In the genomic region with DNA sequence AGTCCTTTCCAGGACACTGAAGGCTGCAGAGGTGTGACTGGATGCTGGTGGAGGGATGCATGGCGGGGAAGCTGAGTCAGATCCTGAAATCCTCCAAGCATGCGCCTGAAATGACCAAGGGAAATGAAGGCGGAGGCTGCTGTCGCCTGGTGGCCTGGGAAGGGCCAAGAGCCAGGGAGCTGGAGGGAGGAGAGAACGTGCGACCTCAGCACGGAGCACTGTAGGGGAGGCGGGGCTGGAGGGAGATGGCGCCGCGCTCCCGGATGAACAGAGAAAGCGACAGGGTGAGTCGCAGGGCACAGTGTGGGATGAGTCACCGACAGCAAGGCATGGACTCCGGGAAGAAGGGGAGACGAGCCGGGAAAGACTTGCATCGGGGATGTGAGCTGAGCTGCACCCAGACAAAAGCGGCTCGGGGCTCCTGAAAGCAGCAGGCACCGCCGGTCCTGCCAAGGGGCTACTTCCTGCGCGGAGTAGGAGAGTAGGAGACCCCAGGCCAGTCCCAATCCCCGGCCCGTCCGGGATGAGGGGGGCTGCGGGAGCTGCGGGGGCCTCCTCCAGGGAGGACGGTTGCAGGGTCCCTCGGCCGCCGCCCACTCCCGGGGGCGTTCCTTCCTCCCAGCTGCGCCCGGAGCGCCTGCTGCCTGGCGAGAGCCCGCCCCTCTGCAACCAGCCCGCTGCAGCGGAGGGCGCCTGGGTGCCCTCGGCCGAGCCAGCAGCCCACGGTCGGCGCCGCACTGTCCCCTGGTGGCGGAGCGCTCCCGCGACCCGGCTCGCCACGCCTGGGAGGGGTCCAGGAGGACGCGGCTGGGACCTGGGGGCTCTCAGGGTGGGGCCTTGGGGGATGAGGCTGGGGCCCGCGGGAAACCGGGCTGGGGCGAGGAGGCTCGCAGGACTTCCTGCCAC, we compare ENCODE assay signal across 8 cellular contexts. TPM values are rescaled to one million over a fixed set of nuclear protein-coding genes. Genes with fewer than 3 reads are reported as not detected.
DNase-seq lines count a peak whose midpoint lies in the region; ATAC-seq and TF ChIP-seq lines count a peak whose summit lies in the region.

No MANE protein-coding gene starts in this region.

- peak overlapping the region; percentile 81 for H3K4me3 Mint-ChIP-seq in chondrocyte (ENCODE audit: unreplicated experiment)

- no peaks in the 10 kb centered on the region for H3K27me3 Mint-ChIP-seq in chondrocyte (ENCODE audit: low read depth)

- peak; percentile 32 for ATAC-seq in GM18870 (IDR thresholded peaks at IDR 0.05; ENCODE audit: unreplicated experiment)
- ATAC-seq in HG03159 (IDR thresholded peaks at IDR 0.05; ENCODE audit: unreplicated experiment): peak; percentile 66
- peak; percentile 77 to 81 for ATAC-seq in activated CD4-positive, CD25-positive, alpha-beta regulatory T cell treated with anti-CD3 and anti-CD28 coated beads, Interleukin-2, amount 50 U/mL, for 24 hours

- H3K4me1 Mint-ChIP-seq in chondrocyte (ENCODE audit: low read depth): peaks cover 34% of the 10 kb centered on the region

- H3K36me3 Mint-ChIP-seq in chondrocyte (ENCODE audit: low read depth): no peaks in the 10 kb centered on the region

- peak overlapping the region; percentile 99 for H3K27ac Mint-ChIP-seq in chondrocyte (ENCODE audit: unreplicated experiment)

- TF ChIP-seq CTCF in chondrocyte (IDR thresholded peaks at IDR 0.05): peak; percentile 93

- DNase-seq in AG08396 (ENCODE audit: low spot score) (peak; percentile 86), NCI-H2227 treated with DMSO at 0.1 percent for 48 hours (lab: John Stamatoyannopoulos, UW) (peak; percentile 90), chondrocyte (ENCODE audit: low spot score) (peak; percentile 96), kidney tubule cell (ENCODE audit: low spot score) (peak; percentile 99)
- DNase-seq in stimulated activated CD4-positive, alpha-beta T cell treated with anti-CD3 and anti-CD28 coated beads, Interleukin-15, amount 100 ng/mL, for 48 hours (ENCODE audit: low read depth in 2 of 2): peak; percentile 70 to 75

- no peaks in the 10 kb centered on the region for H3K9me3 Mint-ChIP-seq in chondrocyte (ENCODE audit: low read depth)

RNA-seq across cellular contexts. Expression of a gene that starts 11.0 kb away (rescaled TPM):
- total RNA-seq in chondrocyte: 34.4 to 40.7 TPM (median 35.1 TPM) in 3 replicates

RNA-seq across cellular contexts. Expression of a gene that starts 17.3 kb away (rescaled TPM):
- 74.0 to 98.0 TPM (median 97.3 TPM) in 3 replicates for total RNA-seq in chondrocyte

Comparison
In these comparisons a context has a peak if more than half of its experiments do, and no peak if none do; other contexts are left out.
1. Peak in every context shown above with its lines: DNase-seq and ATAC-seq.